Comparison of ENCODE assay signal across 9 cellular contexts in genomic region chr9:131289301-131290038, GRCh38. TPM values are rescaled to one million over a fixed set of nuclear protein-coding genes. Genes with fewer than 3 reads are reported as not detected.
DNase-seq lines count a peak whose midpoint lies in the region; ATAC-seq and TF ChIP-seq lines count a peak whose summit lies in the region.
"Had no signal": no experiment of that assay in that cellular context is flagged by ENCODE, and none has a peak within 500 bp of the region (broad histone marks: within the 10 kb centered on the region; RNA-seq: fewer than 3 reads in every experiment).

TSS of gene PLPP7 (plus strand) at chr9:131289723. CDS start at chr9:131289998, 275 bp downstream.

- in situ Hi-C loops in astrocyte of the spinal cord (cut with HindIII; ENCODE audit: low sequenced_read_pairs) (no loop called here), ACHN (cut with HindIII; ENCODE audit: low pct_ligation_motif_present, low pct_unique_long_range_greater_than_20kb, low sequenced_read_pairs) (no loop called here)

- peaks cover 0 to 4% (median 0%) of the 10 kb centered on the region in 3 donors for H3K27me3 Mint-ChIP-seq in immature natural killer cell (ENCODE audit: low read depth in 3 of 3)
- H3K27me3 Mint-ChIP-seq: stimulated activated naive CD8-positive, alpha-beta T cell treated with anti-CD3 and anti-CD28 coated beads, Interleukin-15, Interleukin-2, amounts not matched to agents 100 ng/mL and 50 ng/mL, for 24 hours had no signal

- no peaks in the 10 kb centered on the region for H3K9me3 ChIP-seq in HUES64 (ENCODE audit: insufficient read depth, low read depth, low read length)

- H3K36me3 ChIP-seq in HUES64 (ENCODE audit: insufficient read depth, low read length): no peaks in the 10 kb centered on the region

- TF ChIP-seq CTCF in AG09309 (IDR thresholded peaks at IDR 0.05; ENCODE audit: control insufficient read depth, insufficient read depth, low read depth, low read length, missing control alignments) (no peak), astrocyte of the spinal cord (IDR thresholded peaks at IDR 0.05; ENCODE audit: low read depth, low read length) (no peak)

- no peaks in the 10 kb centered on the region for H3K36me3 Mint-ChIP-seq in immature natural killer cell

- H3K9me3 Mint-ChIP-seq in immature natural killer cell: peaks cover 0 to 2% (median 0%) of the 10 kb centered on the region in 6 donors
- H3K9me3 Mint-ChIP-seq: stimulated activated naive CD8-positive, alpha-beta T cell treated with anti-CD3 and anti-CD28 coated beads, Interleukin-15, Interleukin-2, amounts not matched to agents 100 ng/mL and 50 ng/mL, for 24 hours had no signal

- peaks cover 0 to 1% of the 10 kb centered on the region in 2 donors for H3K4me1 Mint-ChIP-seq in immature natural killer cell

- ATAC-seq in GM21786 (IDR thresholded peaks at IDR 0.05; ENCODE audit: unreplicated experiment): no peak

- H3K4me1 ChIP-seq in HUES64 (ENCODE audit: insufficient read depth, low read length): no peaks in the 10 kb centered on the region

- H3K4me3 ChIP-seq in AG09309 (ENCODE audit: control insufficient read depth, low read depth, low read length) (peak within 1 kb of the TSS; percentile 61), HUES64 (ENCODE audit: low read length) (no peak within 1 kb of the TSS), astrocyte of the spinal cord (ENCODE audit: low read depth, low read length) (peak within 1 kb of the TSS; percentile 40), skin epidermis (peak within 1 kb of the TSS; percentile 3 to 43 (median 12))

- no peak within 1 kb of the TSS for H3K27ac ChIP-seq in HUES64 (ENCODE audit: low read depth, low read length)
- H3K27ac ChIP-seq in skin epidermis: peak within 1 kb of the TSS in 12 of 21 experiments; percentile 2 to 73 (median 50)

- no peak within 1 kb of the TSS for H3K27ac Mint-ChIP-seq in immature natural killer cell
- H3K27ac Mint-ChIP-seq: stimulated activated naive CD8-positive, alpha-beta T cell treated with anti-CD3 and anti-CD28 coated beads, Interleukin-15, Interleukin-2, amounts not matched to agents 100 ng/mL and 50 ng/mL, for 24 hours had no signal

- H3K4me3 Mint-ChIP-seq in immature natural killer cell: peak within 1 kb of the TSS in 3 of 5 donors; percentile 27 to 46 (median 42)
- H3K4me3 Mint-ChIP-seq: stimulated activated naive CD8-positive, alpha-beta T cell treated with anti-CD3 and anti-CD28 coated beads, Interleukin-15, Interleukin-2, amounts not matched to agents 100 ng/mL and 50 ng/mL, for 24 hours had no signal

- no peaks in the 10 kb centered on the region for H3K27me3 ChIP-seq in HUES64 (ENCODE audit: insufficient read depth, low read length)

- H3K9ac ChIP-seq in HUES64 (ENCODE audit: low read depth, low read length): peak within 1 kb of the TSS; percentile 35; the same call in 1 of the 2 replicates

- peak; percentile 41 for DNase-seq in AG09309 (ENCODE audit: low read depth)
- DNase-seq in astrocyte of the spinal cord (ENCODE audit: low read depth, low spot score): peak; percentile 65
- no peak for DNase-seq in immature natural killer cell
- DNase-seq in ACHN: no peak
- no peak for DNase-seq in activated gamma-delta T cell treated with Interleukin-2 at 50 U/mL for 16 hours

- WGBS in HUES64: 68% methylated on average over 28 of the region's 28 CpGs

RNA-seq across cellular contexts. Expression of gene PLPP7, which starts in this region (rescaled TPM):
- polyA plus RNA-seq in HUES64 (2013, experiment 1 of 2): 1.6 TPM
- polyA plus RNA-seq in HUES64 (2013, experiment 2 of 2): 1.8 TPM
- 1 to 10 TPM in 2 of 3 donors, under 1 TPM in 1; 0.44 to 1.4 (median 1.2) TPM for polyA plus RNA-seq in immature natural killer cell

Comparison
In these comparisons a context has a peak if more than half of its experiments do, and no peak if none do; other contexts are left out.
1. DNase-seq: peak in AG09309 (single experiment) and astrocyte of the spinal cord (single experiment); none in immature natural killer cell (0 of 3), ACHN (single experiment) and activated gamma-delta T cell treated with Interleukin-2 at 50 U/mL for 16 hours (single experiment).